In the genomic region with DNA sequence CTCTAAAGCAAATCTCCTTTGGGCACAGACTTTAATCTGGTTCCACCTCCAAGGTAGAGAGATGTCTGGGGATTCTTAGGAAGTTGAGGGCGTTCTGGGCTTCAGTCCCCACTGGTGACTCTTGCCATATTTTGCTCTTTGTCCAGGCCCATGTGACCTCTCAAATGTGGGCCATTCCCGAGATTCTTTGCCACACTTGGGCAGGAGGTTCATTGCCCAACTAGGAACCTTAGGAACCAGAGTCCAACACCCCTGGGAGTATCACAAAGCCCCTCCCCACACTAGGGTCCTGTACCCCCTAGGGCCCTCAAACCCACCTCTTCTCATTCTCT, we compare ENCODE assay signal across 16 cellular contexts. TPM values are rescaled to one million over a fixed set of nuclear protein-coding genes. Genes with fewer than 3 reads are reported as not detected.
A peak's percentile ranks its signal among the peaks of the same experiment; 100 is the strongest.
DNase-seq lines count a peak whose midpoint lies in the region; ATAC-seq and TF ChIP-seq lines count a peak whose summit lies in the region.
"Had no signal": no experiment of that assay in that cellular context is flagged by ENCODE, and none has a peak within 500 bp of the region (broad histone marks: within the 10 kb centered on the region; RNA-seq: fewer than 3 reads in every experiment).

No MANE protein-coding gene starts in this region.

- H3K9me2 ChIP-seq in HCT116 (ENCODE audit: insufficient read depth): no peaks in the 10 kb centered on the region
- H3K9me2 ChIP-seq: SK-N-SH had no signal

- H2AFZ ChIP-seq in HCT116 (ENCODE audit: low read depth, low read length, poor library complexity, severe bottlenecking) (no peak overlapping the region), neuronal stem cell (ENCODE audit: low read length) (peak overlapping the region; percentile 84)
- H2AFZ ChIP-seq: GM23248 had no signal

- no peaks in the 10 kb centered on the region for H3K27me3 ChIP-seq in HCT116 (ENCODE audit: insufficient read depth, low read length)
- H3K27me3 ChIP-seq in WERI-Rb-1 (ENCODE audit: insufficient read depth, low read depth, severe bottlenecking): no peaks in the 10 kb centered on the region
- H3K27me3 ChIP-seq in neuronal stem cell (ENCODE audit: control insufficient read depth in 3 of 3, insufficient read depth in 3 of 3, low read depth in 1 of 3, low read length in 3 of 3): no peaks in the 10 kb centered on the region

- WGBS in neuronal stem cell (ENCODE audit: extremely low coverage in 2 of 2, insufficient read length in 2 of 2, insufficient replicate concordance in 1 of 2), 2 donors: no CpG with 5 or more reads among the region's 2 CpGs

- no peak overlapping the region; the same call in 1 of the 2 replicates for H3K27ac ChIP-seq in HCT116 (ENCODE audit: low read depth, low read length)
- peak overlapping the region; percentile 49; the same call in 1 of the 2 replicates for H3K27ac ChIP-seq in WERI-Rb-1
- no peak overlapping the region for H3K27ac ChIP-seq in neuronal stem cell (replicated peaks; ENCODE audit: low read length)
- H3K27ac ChIP-seq: GM23248 had no signal

- H3K18ac ChIP-seq in neuronal stem cell (ENCODE audit: low read length): no peak overlapping the region

- TF ChIP-seq CTCF in HCT116 (IDR thresholded peaks at IDR 0.05 in 2 of 3, conservative IDR thresholded peaks at IDR 0.05 in 1 of 3; ENCODE audit: borderline replicate concordance in 1 of 3, insufficient read depth in 1 of 3, low read depth in 2 of 3, low read length in 2 of 3): no peak
- no peak for TF ChIP-seq CTCF in WERI-Rb-1 (IDR thresholded peaks at IDR 0.05; ENCODE audit: low read depth, low read length)
- TF ChIP-seq CTCF in epithelial cell of esophagus (IDR thresholded peaks at IDR 0.05; ENCODE audit: insufficient read depth, low read depth, low read length, missing control alignments): no peak

- no peak for DNase-seq in HCT116 (ENCODE audit: low read depth, low spot score)
- DNase-seq in WERI-Rb-1: no peak
- DNase-seq in epithelial cell of esophagus (ENCODE audit: low read depth): peak; percentile 85
- no peak for DNase-seq in neuronal stem cell (ENCODE audit: low spot score)
- no peak for DNase-seq in superior temporal gyrus (ENCODE audit: extremely low spot score)
- DNase-seq in left colon: no peak

- H3K4me1 ChIP-seq in HCT116 (ENCODE audit: control insufficient read depth in 1 of 2, insufficient read depth in 2 of 2, low read length in 2 of 2) (peaks cover 22 to 49% of the 10 kb centered on the region in 2 experiments), neuronal stem cell (ENCODE audit: control insufficient read depth in 2 of 2, insufficient read depth in 1 of 2, low read depth in 1 of 2, low read length in 2 of 2) (peaks cover 0 to 5% of the 10 kb centered on the region in 2 donors)

- H3K9ac ChIP-seq in HCT116 (ENCODE audit: low read length): no peak overlapping the region
- H3K9ac ChIP-seq in neuronal stem cell (ENCODE audit: low read depth, low read length, poor library complexity): no peak overlapping the region
- H3K9ac ChIP-seq: GM23248, SK-N-SH had no signal

- H3K4me3 ChIP-seq in HCT116 (replicated peaks in 1 of 2; ENCODE audit: low read depth in 1 of 2, low read length in 2 of 2) (peak overlapping the region in 1 of 2 experiments; percentile 47; a peak in 1 of 4 replicates), WERI-Rb-1 (ENCODE audit: low read depth, low read length) (no peak overlapping the region), epithelial cell of esophagus (ENCODE audit: low read length) (peak overlapping the region; percentile 5), neuronal stem cell (ENCODE audit: low read length in 2 of 2) (no peak overlapping the region)
- H3K4me3 ChIP-seq: GM23248 had no signal

- H3K14ac ChIP-seq in neuronal stem cell (ENCODE audit: low read length): no peak overlapping the region

- H3K9me3 ChIP-seq in HCT116 (ENCODE audit: control insufficient read depth in 1 of 2, insufficient read depth in 1 of 2, low read depth in 1 of 2, low read length in 2 of 2): no peaks in the 10 kb centered on the region
- peaks cover 3% of the 10 kb centered on the region for H3K9me3 ChIP-seq in WERI-Rb-1 (ENCODE audit: severe bottlenecking)
- no peaks in the 10 kb centered on the region for H3K9me3 ChIP-seq in neuronal stem cell (replicated peaks in 1 of 2; ENCODE audit: control insufficient read depth in 2 of 2, insufficient read depth in 1 of 2, low read depth in 1 of 2, low read length in 2 of 2)
- H3K9me3 ChIP-seq: SK-N-SH had no signal

- no peak for ATAC-seq in HCT116
- ATAC-seq in HG02973 (IDR thresholded peaks at IDR 0.05; ENCODE audit: unreplicated experiment): no peak
- no peak for ATAC-seq in GM21786 (IDR thresholded peaks at IDR 0.05; ENCODE audit: unreplicated experiment)
- ATAC-seq in left colon: no peak

- no peaks in the 10 kb centered on the region for H3K36me3 ChIP-seq in HCT116 (ENCODE audit: control insufficient read depth in 1 of 2, insufficient read depth in 2 of 2, low read length in 2 of 2)
- no peaks in the 10 kb centered on the region for H3K36me3 ChIP-seq in WERI-Rb-1
- no peaks in the 10 kb centered on the region for H3K36me3 ChIP-seq in neuronal stem cell (replicated peaks in 1 of 2; ENCODE audit: control insufficient read depth in 2 of 2, insufficient read depth in 2 of 2, low read length in 2 of 2)

- H4K91ac ChIP-seq in neuronal stem cell (ENCODE audit: low read depth, low read length, poor library complexity): no peak overlapping the region

- no peak overlapping the region for H2BK5ac ChIP-seq in neuronal stem cell (ENCODE audit: low read length)

- H3K4me2 ChIP-seq in HCT116 (ENCODE audit: low read length) (peak overlapping the region; percentile 84), neuronal stem cell (ENCODE audit: insufficient read depth, low read length, poor library complexity, severe bottlenecking) (no peak overlapping the region)
- H3K4me2 ChIP-seq: SK-N-SH had no signal

- CTCF ChIA-PET in HCT116 (lab: Charles Lee): interaction anchor here (0.6 to 2.3 kb wide), 12 partner anchors 9 to 86 kb away, joined by 3 to 29 read pairs (median 6); no protein-coding TSS in a partner anchor

- no peak overlapping the region for H3K23ac ChIP-seq in neuronal stem cell (ENCODE audit: low read depth, low read length, poor library complexity)

- RAD21 ChIA-PET in HCT116 (lab: Charles Lee; ENCODE audit: low non-redundant PET in 1 of 2, low total read pairs in 2 of 2, uncharacterized antibody in 2 of 2, unreplicated experiment in 2 of 2): interaction anchor here (1.1 to 1.4 kb wide), 4 partner anchors 31 to 83 kb away, joined by 4 to 7 read pairs (median 6); no protein-coding TSS in a partner anchor

- H3K4ac ChIP-seq in neuronal stem cell (ENCODE audit: low read length): no peak overlapping the region

- no peaks in the 10 kb centered on the region for H3K79me1 ChIP-seq in neuronal stem cell (ENCODE audit: low read depth, low read length)

- intact Hi-C loops in HCT116 (cut with micrococcal nuclease) (no loop called here), left colon (cut with DNase I, micrococcal nuclease) (no loop called here)

- H2AK5ac ChIP-seq in neuronal stem cell (ENCODE audit: low read depth, low read length): peak overlapping the region; percentile 38

- POLR2A ChIA-PET in HCT116 (lab: Charles Lee): interaction anchor here (1.3 to 1.8 kb wide), 2 partner anchors 68 to 109 kb away, joined by 4 to 9 read pairs; no protein-coding TSS in a partner anchor

- H2BK120ac ChIP-seq in neuronal stem cell (ENCODE audit: low read depth, low read length): no peak overlapping the region

- peak overlapping the region; percentile 85 for H4K8ac ChIP-seq in neuronal stem cell (ENCODE audit: low read depth, low read length)

- H4K20me1 ChIP-seq in HCT116 (ENCODE audit: insufficient read depth): no peaks in the 10 kb centered on the region

- H3K79me2 ChIP-seq in HCT116 (ENCODE audit: insufficient read depth, low read length): no peaks in the 10 kb centered on the region

- no peak for TF ChIP-seq RAD21 in HCT116 (IDR thresholded peaks at IDR 0.05; ENCODE audit: low read depth)

- no peak for TF ChIP-seq POLR2A in HCT116 (IDR thresholded peaks at IDR 0.05; ENCODE audit: borderline replicate concordance, extremely low read depth, insufficient read depth, insufficient read length)

- no TSS peak for BruUV-seq in HCT116 (replicated peaks; lab: Mats Ljungman, UMichigan)

- no peak overlapping the region for H2BK15ac ChIP-seq in neuronal stem cell (ENCODE audit: low read length)

- no peak overlapping the region for H2BK12ac ChIP-seq in neuronal stem cell (ENCODE audit: low read length)

TF ChIP-seq in HCT116, 20 proteins besides CTCF, POLR2A, EP300 and RAD21 (continues in another document):
- TF ChIP-seq CBX3 (IDR thresholded peaks at IDR 0.05; ENCODE audit: low read depth) (no peak), SRF (IDR thresholded peaks at IDR 0.05; ENCODE audit: low read depth) (no peak), ZNF274 (IDR thresholded peaks at IDR 0.05; ENCODE audit: low read depth, low read length) (no peak), EGR1 (IDR thresholded peaks at IDR 0.05; ENCODE audit: low read depth) (no peak), EZH2phosphoT487 (IDR thresholded peaks at IDR 0.05; ENCODE audit: borderline replicate concordance) (no peak)

RNA-seq across cellular contexts. Expression of a gene that starts 6.5 kb away (rescaled TPM):
- total RNA-seq in HCT116 (2021; ENCODE audit: unreplicated experiment): not detected
- polyA plus RNA-seq in HCT116 (2012): 0.09 and 0.30 TPM in 2 replicates
- not detected for polyA plus RNA-seq in neuronal stem cell (2013, experiment 1 of 2)
- polyA plus RNA-seq in neuronal stem cell (2013, experiment 2 of 2): not detected
- total RNA-seq in left colon: under 1 TPM; 0.25 to 0.40 TPM
- total RNA-seq: A172; CD4-positive, alpha-beta memory T cell; GM23248; HT-29; LHCN-M2; Right ventricle myocardium superior had no signal
- polyA plus RNA-seq: CD4-positive, alpha-beta memory T cell; SK-N-SH had no signal

RNA-seq across cellular contexts. Expression of a gene that starts 8.4 kb away (rescaled TPM):
- total RNA-seq in HCT116 (2021; ENCODE audit: unreplicated experiment) (0.15 TPM), left colon (not detected)
- 0.14 and 0.18 TPM in 2 replicates for polyA plus RNA-seq in HCT116 (2012)
- not detected for polyA plus RNA-seq in neuronal stem cell (2013, experiment 1 of 2)
- polyA plus RNA-seq in neuronal stem cell (2013, experiment 2 of 2): not detected
- total RNA-seq: A172; CD4-positive, alpha-beta memory T cell; GM23248; HT-29; LHCN-M2; Right ventricle myocardium superior had no signal
- polyA plus RNA-seq: BJ; CD4-positive, alpha-beta memory T cell; GM23248; SK-N-SH had no signal

RNA-seq across cellular contexts. Expression of a gene that starts 32.4 kb away (rescaled TPM):
- total RNA-seq in HCT116 (2021; ENCODE audit: unreplicated experiment) (0.61 TPM), left colon (not detected)
- 3.0 and 4.7 TPM in 2 replicates for polyA plus RNA-seq in HCT116 (2012)
- polyA plus RNA-seq in neuronal stem cell (2013, experiment 1 of 2): not detected
- polyA plus RNA-seq in neuronal stem cell (2013, experiment 2 of 2): 0.03 TPM
- total RNA-seq: CD4-positive, alpha-beta memory T cell; LHCN-M2; Right ventricle myocardium superior had no signal
- polyA plus RNA-seq: CD4-positive, alpha-beta memory T cell; SK-N-SH had no signal

RNA-seq across cellular contexts. Expression of a gene that starts 44.2 kb away (rescaled TPM):
- total RNA-seq in HCT116 (2021; ENCODE audit: unreplicated experiment) (not detected), left colon (under 1 TPM in 1 of 2 donors, not detected in 1; 0.70 TPM)
- 0.20 and 0.25 TPM in 2 replicates for polyA plus RNA-seq in HCT116 (2012)
- polyA plus RNA-seq in neuronal stem cell (2013, experiment 1 of 2): 0.07 TPM
- polyA plus RNA-seq in neuronal stem cell (2013, experiment 2 of 2): 0.03 TPM
- total RNA-seq: A172; CD4-positive, alpha-beta memory T cell; Right ventricle myocardium superior had no signal
- polyA plus RNA-seq: CD4-positive, alpha-beta memory T cell had no signal

RNA-seq across cellular contexts. Expression of a gene that starts 52.1 kb away (rescaled TPM):
- 1,248 TPM for total RNA-seq in HCT116 (2021; ENCODE audit: unreplicated experiment)
- 2,498 and 2,504 TPM in 2 replicates for polyA plus RNA-seq in HCT116 (2012)
- 106 TPM for polyA plus RNA-seq in neuronal stem cell (2013, experiment 1 of 2)
- polyA plus RNA-seq in neuronal stem cell (2013, experiment 2 of 2): 103 TPM
- total RNA-seq in left colon: 1,000 to 10,000 TPM; 1,911 to 3,076 TPM
- total RNA-seq: CD4-positive, alpha-beta memory T cell; LHCN-M2 had no signal
- polyA plus RNA-seq: CD4-positive, alpha-beta memory T cell had no signal
